21 cellular contexts compared by ENCODE assay signal in genomic region chrX:155968106-155968714, GRCh38. TPM values are rescaled to one million over a fixed set of nuclear protein-coding genes. Genes with fewer than 3 reads are reported as not detected.
DNase-seq lines count a peak whose midpoint lies in the region; ATAC-seq and TF ChIP-seq lines count a peak whose summit lies in the region.
"Had no signal": no experiment of that assay in that cellular context is flagged by ENCODE, and none has a peak within 500 bp of the region (broad histone marks: within the 10 kb centered on the region; RNA-seq: fewer than 3 reads in every experiment).

No MANE protein-coding gene starts in this region.

- intact Hi-C loops in activated CD8-positive, alpha-beta T cell treated with anti-CD3 and anti-CD28 coated beads for 36 hours (cut with micrococcal nuclease) = no loop called here

- peaks cover 9% of the 10 kb centered on the region for H3K27me3 Mint-ChIP-seq in stimulated activated naive CD8-positive, alpha-beta T cell treated with anti-CD3 and anti-CD28 coated beads, Interleukin-15, amount 100 ng/mL, for 72 hours
- peaks cover 18% of the 10 kb centered on the region for H3K27me3 Mint-ChIP-seq in activated CD8-positive, alpha-beta T cell treated with anti-CD3 and anti-CD28 coated beads for 36 hours
- peaks cover 0 to 4% of the 10 kb centered on the region in 2 donors for H3K27me3 Mint-ChIP-seq in stimulated activated naive B cell treated with anti-CD40 and anti-IgM and Interleukin-4, amounts not matched to agents 10 μg/mL and 1 μg/mL and 100 μg/mL, for 72 hours

- POLR2A ChIA-PET in activated CD8-positive, alpha-beta T cell treated with anti-CD3 and anti-CD28 coated beads for 36 hours (lab: Charles Lee) = no interaction called here

- H3K27ac Mint-ChIP-seq in stimulated activated naive CD8-positive, alpha-beta T cell treated with anti-CD3 and anti-CD28 coated beads, Interleukin-15, amount 100 ng/mL, for 72 hours = peak overlapping the region in 1 of 2 donors; percentile 89
- H3K27ac Mint-ChIP-seq in activated CD8-positive, alpha-beta T cell treated with anti-CD3 and anti-CD28 coated beads for 36 hours = no peak overlapping the region
- H3K27ac Mint-ChIP-seq in stimulated activated naive B cell treated with anti-CD40 and anti-IgM and Interleukin-4, amounts not matched to agents 10 μg/mL and 1 μg/mL and 100 μg/mL, for 72 hours = no peak overlapping the region
- H3K27ac Mint-ChIP-seq: CD4-positive, CD25-positive, alpha-beta regulatory T cell had no signal

- no peaks in the 10 kb centered on the region for H3K36me3 Mint-ChIP-seq in activated CD8-positive, alpha-beta T cell treated with anti-CD3 and anti-CD28 coated beads for 36 hours (ENCODE audit: low read depth)
- peaks cover 1 to 7% of the 10 kb centered on the region in 2 donors for H3K36me3 Mint-ChIP-seq in stimulated activated naive B cell treated with anti-CD40 and anti-IgM and Interleukin-4, amounts not matched to agents 10 μg/mL and 1 μg/mL and 100 μg/mL, for 72 hours
- H3K36me3 Mint-ChIP-seq: CD4-positive, CD25-positive, alpha-beta regulatory T cell had no signal

- TF ChIP-seq CTCF in activated CD8-positive, alpha-beta T cell treated with anti-CD3 and anti-CD28 coated beads for 36 hours (IDR thresholded peaks at IDR 0.05) = no peak

- peaks cover 12% of the 10 kb centered on the region for H3K4me1 Mint-ChIP-seq in stimulated activated naive CD8-positive, alpha-beta T cell treated with anti-CD3 and anti-CD28 coated beads, Interleukin-15, amount 100 ng/mL, for 72 hours
- H3K4me1 Mint-ChIP-seq in activated CD8-positive, alpha-beta T cell treated with anti-CD3 and anti-CD28 coated beads for 36 hours (ENCODE audit: low read depth) = peaks cover 7% of the 10 kb centered on the region
- peaks cover 0 to 9% of the 10 kb centered on the region in 2 donors for H3K4me1 Mint-ChIP-seq in stimulated activated naive B cell treated with anti-CD40 and anti-IgM and Interleukin-4, amounts not matched to agents 10 μg/mL and 1 μg/mL and 100 μg/mL, for 72 hours
- H3K4me1 Mint-ChIP-seq: CD4-positive, CD25-positive, alpha-beta regulatory T cell had no signal

- peak overlapping the region in 1 of 2 donors; percentile 3 for H3K4me3 Mint-ChIP-seq in stimulated activated naive CD8-positive, alpha-beta T cell treated with anti-CD3 and anti-CD28 coated beads, Interleukin-15, amount 100 ng/mL, for 72 hours
- H3K4me3 Mint-ChIP-seq in activated CD8-positive, alpha-beta T cell treated with anti-CD3 and anti-CD28 coated beads for 36 hours = no peak overlapping the region
- no peak overlapping the region for H3K4me3 Mint-ChIP-seq in stimulated activated naive B cell treated with anti-CD40 and anti-IgM and Interleukin-4, amounts not matched to agents 10 μg/mL and 1 μg/mL and 100 μg/mL, for 72 hours
- H3K4me3 Mint-ChIP-seq: CD4-positive, CD25-positive, alpha-beta regulatory T cell had no signal

- DNase-seq in NCI-H2171 treated with DMSO at 0.1 percent for 48 hours (lab: John Stamatoyannopoulos, UW) (peak; percentile 2), NCI-H2171 (lab: John Stamatoyannopoulos, UW) (no peak), HPDE6-E6E7 (ENCODE audit: extremely low spot score) (no peak)
- no peak for DNase-seq in stimulated activated naive CD8-positive, alpha-beta T cell treated with anti-CD3 and anti-CD28 coated beads, Interleukin-15, amount 100 ng/mL, for 72 hours
- DNase-seq in stimulated activated naive CD8-positive, alpha-beta T cell treated with anti-CD3 and anti-CD28 coated beads, Interleukin-15, Interleukin-2, amounts not matched to agents 100 U/mL and 50 U/mL, for 24 hours = no peak
- DNase-seq in activated CD8-positive, alpha-beta T cell treated with anti-CD3 and anti-CD28 coated beads for 36 hours = no peak
- no peak for DNase-seq in stimulated activated naive B cell treated with anti-CD40 and anti-IgM and Interleukin-4, amounts not matched to agents 10 μg/mL and 1 μg/mL and 100 μg/mL, for 72 hours
- DNase-seq: 8988T; BE2C; CD4-positive, CD25-positive, alpha-beta regulatory T cell; COR-L47; DMS 273 treated with DMSO at 0.1 percent for 48 hours; DND-41; NCI-H1417 treated with DMSO at 0.1 percent for 48 hours; NCI-H1930; NCI-H446 treated with DMSO at 0.1 percent for 48 hours; NCI-H82; PC-9 had no signal

- CTCF ChIA-PET in activated CD8-positive, alpha-beta T cell treated with anti-CD3 and anti-CD28 coated beads for 36 hours (lab: Charles Lee) = no interaction called here

- H3K9me3 Mint-ChIP-seq in stimulated activated naive CD8-positive, alpha-beta T cell treated with anti-CD3 and anti-CD28 coated beads, Interleukin-15, amount 100 ng/mL, for 72 hours = peaks cover 23 to 35% of the 10 kb centered on the region in 2 donors
- H3K9me3 Mint-ChIP-seq in activated CD8-positive, alpha-beta T cell treated with anti-CD3 and anti-CD28 coated beads for 36 hours = peaks cover 20% of the 10 kb centered on the region
- H3K9me3 Mint-ChIP-seq in stimulated activated naive B cell treated with anti-CD40 and anti-IgM and Interleukin-4, amounts not matched to agents 10 μg/mL and 1 μg/mL and 100 μg/mL, for 72 hours = peaks cover 16 to 20% of the 10 kb centered on the region in 2 donors

- peak; percentile 63 for ATAC-seq in stimulated activated naive CD8-positive, alpha-beta T cell treated with anti-CD3 and anti-CD28 coated beads, Interleukin-15, amount 100 ng/mL, for 72 hours
- no peak for ATAC-seq in stimulated activated naive CD8-positive, alpha-beta T cell treated with anti-CD3 and anti-CD28 coated beads, Interleukin-15, Interleukin-2, amounts not matched to agents 100 U/mL and 50 U/mL, for 24 hours
- ATAC-seq in activated CD8-positive, alpha-beta T cell treated with anti-CD3 and anti-CD28 coated beads for 36 hours = peak; percentile 55
- ATAC-seq in stimulated activated naive B cell treated with anti-CD40 and anti-IgM and Interleukin-4, amounts not matched to agents 10 μg/mL and 1 μg/mL and 100 μg/mL, for 72 hours (replicated peaks) = peak; percentile 36 to 57
- no peak for ATAC-seq in HG03135 (IDR thresholded peaks at IDR 0.05; ENCODE audit: unreplicated experiment)

RNA-seq across cellular contexts. Expression of gene IL9R, which starts 29.3 kb away (rescaled TPM):
- 1 to 10 TPM; 3.8 to 4.5 TPM for total RNA-seq in activated CD8-positive, alpha-beta T cell treated with anti-CD3 and anti-CD28 coated beads for 36 hours
- total RNA-seq: G401, GM23248 had no signal

Comparison
In these comparisons a context has a peak if more than half of its experiments do, and no peak if none do; other contexts are left out.
1. ATAC-seq: peak in stimulated activated naive CD8-positive, alpha-beta T cell treated with anti-CD3 and anti-CD28 coated beads, Interleukin-15, amount 100 ng/mL, for 72 hours (single experiment), activated CD8-positive, alpha-beta T cell treated with anti-CD3 and anti-CD28 coated beads for 36 hours (single experiment) and stimulated activated naive B cell treated with anti-CD40 and anti-IgM and Interleukin-4, amounts not matched to agents 10 μg/mL and 1 μg/mL and 100 μg/mL, for 72 hours (2 of 2); none in stimulated activated naive CD8-positive, alpha-beta T cell treated with anti-CD3 and anti-CD28 coated beads, Interleukin-15, Interleukin-2, amounts not matched to agents 100 U/mL and 50 U/mL, for 24 hours (single experiment) and HG03135 (single experiment).